21 cellular contexts compared by ENCODE assay signal in the genomic region with DNA sequence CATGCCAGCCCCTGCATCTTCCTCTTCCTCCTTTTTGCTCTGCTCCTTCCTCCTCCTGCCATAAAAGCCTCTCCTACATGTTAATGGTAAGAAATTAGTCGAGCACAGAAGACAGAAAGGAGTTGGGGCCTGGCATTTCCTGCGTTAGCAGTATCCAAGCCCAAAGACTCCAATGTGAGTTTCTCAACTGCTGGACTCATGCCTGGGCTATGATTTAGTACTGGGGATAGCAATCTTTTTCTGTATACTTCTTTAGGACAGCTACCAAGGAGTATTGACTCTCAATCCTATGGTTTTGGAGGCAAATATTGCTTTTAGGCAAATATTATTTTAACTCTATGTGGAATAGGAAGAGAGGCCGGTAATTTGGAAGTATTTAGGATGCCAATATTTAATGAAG. TPM values are rescaled to one million over a fixed set of nuclear protein-coding genes. Genes with fewer than 3 reads are reported as not detected.
DNase-seq lines count a peak whose midpoint lies in the region; ATAC-seq, FAIRE-seq and TF ChIP-seq lines count a peak whose summit lies in the region.
"Had no signal": no experiment of that assay in that cellular context is flagged by ENCODE, and none has a peak within 500 bp of the region (broad histone marks: within the 10 kb centered on the region; RNA-seq: fewer than 3 reads in every experiment).

No MANE protein-coding gene starts in this region.

- intact Hi-C loops in right lobe of liver (cut with DNase I) (no loop called here), HepG2 (cut with micrococcal nuclease; ENCODE audit: unreplicated experiment) (no loop called here), right cardiac atrium (cut with DNase I) (no loop called here)

- H2AFZ ChIP-seq in HepG2 (ENCODE audit: low read length): no peak overlapping the region

- H3K27ac ChIP-seq in right lobe of liver (no peak overlapping the region), HepG2 (ENCODE audit: extremely low read length, insufficient read depth, low read length) (no peak overlapping the region), right cardiac atrium (ENCODE audit: low read length) (no peak overlapping the region)

- DNase-seq in right lobe of liver (peak in 2 of 3 donors; percentile 19 to 70), HepG2 (ENCODE audit: low spot score) (no peak), NCI-H226 (peak; percentile 46), fibroblast of peridontal ligament (ENCODE audit: extremely low read depth) (peak; percentile 62), stromal cell of bone marrow (ENCODE audit: low read depth) (peak; percentile 49), hippocampal formation (lab: John Stamatoyannopoulos, UW) (no peak), right cardiac atrium (no peak), NCI-H345 (lab: John Stamatoyannopoulos, UW) (no peak)
- DNase-seq: 8988T; AML-193; EL; H9; NCI-H1092 treated with DMSO at 0.1 percent for 48 hours; NCI-H1694 treated with DMSO at 0.1 percent for 48 hours; NCI-H526 treated with DMSO at 0.1 percent for 48 hours; NK-92 treated with Interleukin-12 subunit alpha and Interleukin-12 subunit beta, amount 100 ng/mL, for 24 hours; SHP77 treated with DMSO at 0.1 percent for 48 hours had no signal

- peak; percentile 67 to 75 (median 74) for ATAC-seq in right lobe of liver
- no peak for ATAC-seq in HepG2
- ATAC-seq in right cardiac atrium: no peak
- ATAC-seq: GM12878, K562 had no signal

- H3K9ac ChIP-seq in HepG2 (ENCODE audit: insufficient read depth, low read depth, low read length): no peak overlapping the region

- H3K27me3 ChIP-seq in right lobe of liver: no peaks in the 10 kb centered on the region
- H3K27me3 ChIP-seq in HepG2 (ENCODE audit: control insufficient read depth in 1 of 2, insufficient read depth in 2 of 2, low read length in 2 of 2): no peaks in the 10 kb centered on the region; a peak in 1 of 5 replicates
- H3K27me3 ChIP-seq in right cardiac atrium (ENCODE audit: control insufficient read depth, insufficient read depth): no peaks in the 10 kb centered on the region

- H3K79me2 ChIP-seq in HepG2 (ENCODE audit: insufficient read depth, low read length): no peaks in the 10 kb centered on the region

- WGBS in right lobe of liver (ENCODE audit: insufficient coverage, low coverage, low lambda C conversion rate, missing lambda C conversion rate): 30% methylated on average over 3 of the region's 3 CpGs
- 26% methylated on average over 3 of the region's 3 CpGs for WGBS in HepG2 (ENCODE audit: low lambda C conversion rate)
- WGBS in right cardiac atrium: 63% methylated on average over 3 of the region's 3 CpGs

- POLR2A ChIA-PET in HepG2 (lab: Yijun Ruan, JAX): no interaction called here

- no peak for FAIRE-seq in HepG2 (lab: Jason Lieb, UNC)
- FAIRE-seq: GM12878, K562 had no signal

- TF ChIP-seq POLR2A in right lobe of liver (IDR thresholded peaks at IDR 0.05) (no peak), HepG2 (IDR thresholded peaks at IDR 0.05; ENCODE audit: insufficient read depth in 1 of 2, low read depth in 2 of 2, low read length in 2 of 2) (no peak)

- TF ChIP-seq EP300 in HepG2 (IDR thresholded peaks at IDR 0.05; ENCODE audit: low read depth in 2 of 2, low read length in 2 of 2): no peak
- no peak for TF ChIP-seq EP300 in HepG2 (CRISPR knock-in tag; IDR thresholded peaks at IDR 0.05; ENCODE audit: borderline replicate concordance)

- TF ChIP-seq CTCF in right lobe of liver (IDR thresholded peaks at IDR 0.05) (no peak), HepG2 (CRISPR knock-in tag; IDR thresholded peaks at IDR 0.05) (no peak)

- H3K4me3 ChIP-seq in right lobe of liver (no peak overlapping the region), HepG2 (replicated peaks in 1 of 3; ENCODE audit: insufficient read depth in 1 of 3, low read depth in 2 of 3, low read length in 3 of 3) (no peak overlapping the region), right cardiac atrium (ENCODE audit: low read length) (no peak overlapping the region)
- H3K4me3 ChIP-seq: GM12878, K562 had no signal

- H3K4me1 ChIP-seq in right lobe of liver (peaks cover 0 to 37% (median 9%) of the 10 kb centered on the region in 4 donors), HepG2 (ENCODE audit: insufficient read depth, low read length) (0 out of 2 replicates have a peak, but pooled peaks cover 9% of the 10 kb centered on the region), right cardiac atrium (ENCODE audit: control insufficient read depth, insufficient read depth, low read length) (no peaks in the 10 kb centered on the region)

- CTCF ChIA-PET in HepG2 (lab: Yijun Ruan, JAX; ENCODE audit: low intra/inter-chr PET ratio, low total read pairs): no interaction called here

- H3K9me3 ChIP-seq in right lobe of liver: no peaks in the 10 kb centered on the region
- no peaks in the 10 kb centered on the region for H3K9me3 ChIP-seq in HepG2 (ENCODE audit: low read length)
- no peaks in the 10 kb centered on the region for H3K9me3 ChIP-seq in right cardiac atrium (ENCODE audit: control insufficient read depth, low read length)

- BruUV-seq in HepG2 (replicated peaks; lab: Mats Ljungman, UMichigan): no TSS peak

- H4K20me1 ChIP-seq in HepG2 (ENCODE audit: insufficient read depth, low read length): no peaks in the 10 kb centered on the region

- no peaks in the 10 kb centered on the region for H3K36me3 ChIP-seq in right lobe of liver
- H3K36me3 ChIP-seq in HepG2 (replicated peaks in 1 of 2; ENCODE audit: control insufficient read depth in 1 of 2, insufficient read depth in 2 of 2, low read length in 2 of 2): no peaks in the 10 kb centered on the region

- in situ Hi-C loops in HepG2 (cut with HindIII; ENCODE audit: extremely low pct_ligation_motif_present, low pct_unique_long_range_greater_than_20kb): no loop called here

- TF ChIP-seq RAD21 in HepG2 (CRISPR knock-in tag; IDR thresholded peaks at IDR 0.05): no peak

- no peak overlapping the region for H3K4me2 ChIP-seq in HepG2 (ENCODE audit: low read depth, low read length)

TF ChIP-seq in HepG2, 621 proteins besides CTCF, POLR2A, EP300 and RAD21 (continues in another document):
- TF ChIP-seq ZNF75D (CRISPR knock-in tag; IDR thresholded peaks at IDR 0.05; ENCODE audit: borderline replicate concordance): no peak
- TF ChIP-seq, protein P1, sequence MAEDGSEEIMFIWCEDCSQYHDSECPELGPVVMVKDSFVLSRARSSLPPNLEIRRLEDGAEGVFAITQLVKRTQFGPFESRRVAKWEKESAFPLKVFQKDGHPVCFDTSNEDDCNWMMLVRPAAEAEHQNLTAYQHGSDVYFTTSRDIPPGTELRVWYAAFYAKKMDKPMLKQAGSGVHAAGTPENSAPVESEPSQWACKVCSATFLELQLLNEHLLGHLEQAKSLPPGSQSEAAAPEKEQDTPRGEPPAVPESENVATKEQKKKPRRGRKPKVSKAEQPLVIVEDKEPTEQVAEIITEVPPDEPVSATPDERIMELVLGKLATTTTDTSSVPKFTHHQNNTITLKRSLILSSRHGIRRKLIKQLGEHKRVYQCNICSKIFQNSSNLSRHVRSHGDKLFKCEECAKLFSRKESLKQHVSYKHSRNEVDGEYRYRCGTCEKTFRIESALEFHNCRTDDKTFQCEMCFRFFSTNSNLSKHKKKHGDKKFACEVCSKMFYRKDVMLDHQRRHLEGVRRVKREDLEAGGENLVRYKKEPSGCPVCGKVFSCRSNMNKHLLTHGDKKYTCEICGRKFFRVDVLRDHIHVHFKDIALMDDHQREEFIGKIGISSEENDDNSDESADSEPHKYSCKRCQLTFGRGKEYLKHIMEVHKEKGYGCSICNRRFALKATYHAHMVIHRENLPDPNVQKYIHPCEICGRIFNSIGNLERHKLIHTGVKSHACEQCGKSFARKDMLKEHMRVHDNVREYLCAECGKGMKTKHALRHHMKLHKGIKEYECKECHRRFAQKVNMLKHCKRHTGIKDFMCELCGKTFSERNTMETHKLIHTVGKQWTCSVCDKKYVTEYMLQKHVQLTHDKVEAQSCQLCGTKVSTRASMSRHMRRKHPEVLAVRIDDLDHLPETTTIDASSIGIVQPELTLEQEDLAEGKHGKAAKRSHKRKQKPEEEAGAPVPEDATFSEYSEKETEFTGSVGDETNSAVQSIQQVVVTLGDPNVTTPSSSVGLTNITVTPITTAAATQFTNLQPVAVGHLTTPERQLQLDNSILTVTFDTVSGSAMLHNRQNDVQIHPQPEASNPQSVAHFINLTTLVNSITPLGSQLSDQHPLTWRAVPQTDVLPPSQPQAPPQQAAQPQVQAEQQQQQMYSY (CRISPR knock-in tag; IDR thresholded peaks at IDR 0.05): no peak
- no peak for TF ChIP-seq FOXP1 (IDR thresholded peaks at IDR 0.05)
- TF ChIP-seq FOXP1 (CRISPR knock-in tag; IDR thresholded peaks at IDR 0.05): no peak
- no peak for TF ChIP-seq NBN (conservative IDR thresholded peaks at IDR 0.05)
- TF ChIP-seq, protein P2, sequence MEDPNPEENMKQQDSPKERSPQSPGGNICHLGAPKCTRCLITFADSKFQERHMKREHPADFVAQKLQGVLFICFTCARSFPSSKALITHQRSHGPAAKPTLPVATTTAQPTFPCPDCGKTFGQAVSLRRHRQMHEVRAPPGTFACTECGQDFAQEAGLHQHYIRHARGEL (CRISPR knock-in tag; IDR thresholded peaks at IDR 0.05): no peak

RNA-seq across cellular contexts. Expression of a gene that starts 18.0 kb away (rescaled TPM):
- total RNA-seq in right lobe of liver (100 to 1,000 TPM; 158 to 604 (median 295) TPM), HepG2 (2016; rRNA removed; fragmentation: Illumina TruSeq; extraction: Trizol) (2.8 and 3.5 TPM in 2 replicates), right cardiac atrium (1 to 10 TPM in 3 of 4 donors, under 1 TPM in 1; 0.59 to 2.0 (median 1.2) TPM)
- 0.61 and 0.62 TPM in 2 replicates for total RNA-seq in HepG2 (2016; cell fraction: cytosol; rRNA removed; fragmentation: Illumina TruSeq; extraction: Trizol; ENCODE audit: low read depth)
- total RNA-seq in HepG2 (2016; cell fraction: insoluble cytoplasmic fraction; rRNA removed; fragmentation: Illumina TruSeq; extraction: Trizol): 3.2 TPM in 2 replicates
- total RNA-seq in HepG2 (2016; cell fraction: membrane; rRNA removed; fragmentation: Illumina TruSeq; extraction: Trizol): 2.4 and 2.6 TPM in 2 replicates
- 2.5 and 2.9 TPM in 2 replicates for total RNA-seq in HepG2 (2016; cell fraction: nucleus; rRNA removed; fragmentation: Illumina TruSeq; extraction: Trizol)
- polyA plus RNA-seq in HepG2 (2011; rRNA removed) (5.0 and 5.2 TPM in 2 replicates), right cardiac atrium (1.2 TPM)
- polyA plus RNA-seq in HepG2 (2011; cell fraction: cytosol; rRNA removed): 2.2 and 5.0 TPM in 2 replicates
- polyA plus RNA-seq in HepG2 (2011; cell fraction: nucleus; rRNA removed): 3.0 and 5.8 TPM in 2 replicates
- polyA plus RNA-seq in HepG2 (2012): 17.1 and 20.4 TPM in 2 replicates
- 0.35 TPM in 2 replicates for polyA plus RNA-seq in HepG2 (2016; cell fraction: cytosol; fragmentation: Illumina TruSeq; extraction: Trizol; ENCODE audit: low read depth)
- polyA plus RNA-seq in HepG2 (2016; cell fraction: insoluble cytoplasmic fraction; fragmentation: Illumina TruSeq; extraction: Trizol; ENCODE audit: low read depth): 2.7 and 3.2 TPM in 2 replicates
- polyA plus RNA-seq in HepG2 (2016; cell fraction: membrane; fragmentation: Illumina TruSeq; extraction: Trizol; ENCODE audit: low read depth): 1.3 and 1.4 TPM in 2 replicates
- 3.6 and 3.8 TPM in 2 replicates for polyA plus RNA-seq in HepG2 (2016; cell fraction: nucleus; fragmentation: Illumina TruSeq; extraction: Trizol; ENCODE audit: insufficient read depth, low read depth)
- 5.5 TPM in 1 of 2 replicates, not detected in the other for polyA minus RNA-seq in HepG2 (2011; rRNA and poly(A)+ RNA removed; ENCODE audit: low replicate concordance)
- 3.0 and 5.9 TPM in 2 replicates for polyA minus RNA-seq in HepG2 (2011; cell fraction: cytosol; rRNA and poly(A)+ RNA removed)
- 3.0 and 6.1 TPM in 2 replicates for polyA minus RNA-seq in HepG2 (2011; cell fraction: nucleus; rRNA and poly(A)+ RNA removed)
- total RNA-seq: OCI-LY7 had no signal
- polyA plus RNA-seq: CD14-positive monocyte, K562 had no signal

Comparison
In these comparisons a context has a peak if more than half of its experiments do, and no peak if none do; other contexts are left out.
1. ATAC-seq: peak in right lobe of liver (4 of 4); none in HepG2 (single experiment) and right cardiac atrium (0 of 2).
2. DNase-seq: peak in right lobe of liver (2 of 3), NCI-H226 (single experiment), fibroblast of peridontal ligament (single experiment) and stromal cell of bone marrow (single experiment); none in HepG2 (single experiment), hippocampal formation (0 of 2), right cardiac atrium (0 of 3) and NCI-H345 (single experiment).
3. RNA of a gene that starts 18.0 kb away (total RNA-seq): 158 to 604 TPM in right lobe of liver; 0.61 to 3.5 TPM in HepG2 and 0.59 to 2.0 TPM in right cardiac atrium; every median in the first group is over 10 times any median in the second.